ENCODE assay signal across 8 cellular contexts in the genomic region with DNA sequence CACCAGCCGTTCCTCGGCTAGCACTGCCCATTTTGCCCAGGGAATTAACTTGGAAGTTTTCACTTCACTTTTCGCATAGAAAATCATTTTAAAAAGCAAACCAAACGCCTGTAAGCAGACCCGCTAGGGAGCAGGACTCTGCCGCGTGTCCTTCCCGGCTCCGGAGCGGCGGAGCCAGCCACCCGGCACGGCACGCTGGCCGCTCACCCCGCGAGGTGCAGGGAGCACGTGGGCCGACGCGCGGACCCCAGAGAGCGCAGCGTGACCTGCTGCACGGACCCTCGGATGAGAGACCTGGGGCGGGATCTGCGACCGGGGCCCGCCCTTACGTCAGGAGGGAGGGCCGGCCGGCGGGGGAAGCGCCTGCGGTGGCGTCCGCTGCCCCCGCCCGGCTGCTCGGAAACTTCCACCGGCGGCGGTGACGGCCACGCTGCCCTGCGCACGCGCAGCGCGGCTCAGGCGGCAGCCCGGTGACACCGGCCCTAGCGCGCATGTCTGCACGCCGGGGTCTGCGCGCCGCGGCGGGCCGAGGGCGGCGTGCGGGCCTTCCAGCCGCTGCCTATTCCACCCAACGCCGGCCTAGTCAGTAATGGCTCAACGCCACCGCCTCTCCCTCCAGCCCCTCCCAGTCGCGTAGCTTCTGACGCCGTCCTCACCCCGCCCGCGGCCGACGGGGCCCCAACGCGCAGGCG. TPM values are rescaled to one million over a fixed set of nuclear protein-coding genes. Genes with fewer than 3 reads are reported as not detected.
DNase-seq lines count a peak whose midpoint lies in the region; ATAC-seq, FAIRE-seq and TF ChIP-seq lines count a peak whose summit lies in the region.

No MANE protein-coding gene starts in this region.

- peaks cover 17% of the 10 kb centered on the region for H3K4me1 ChIP-seq in keratinocyte (ENCODE audit: control insufficient read depth, extremely low read depth, insufficient read depth, low read length)

- H3K27me3 Mint-ChIP-seq in activated B cell treated with CpG ODN at 0.5 μM for 24 hours = no peaks in the 10 kb centered on the region

- CTCF ChIA-PET in AG04449 (lab: Yijun Ruan, JAX) = no interaction called here
- CTCF ChIA-PET in activated B cell treated with CpG ODN at 0.5 μM for 24 hours (lab: Charles Lee) = interaction anchor here (2.1 kb wide), 1 partner anchor 80 kb away, joined by 6 read pairs; the partner anchor contains the start of gene NSUN2

- no peaks in the 10 kb centered on the region for H3K9me3 ChIP-seq in keratinocyte (ENCODE audit: control insufficient read depth, low read depth, low read length)

- H3K4me3 Mint-ChIP-seq in activated B cell treated with CpG ODN at 0.5 μM for 24 hours = peak overlapping the region; percentile 89

- H3K4me2 ChIP-seq in keratinocyte (ENCODE audit: control insufficient read depth, extremely low read depth, insufficient read depth, low read depth, low read length) = peak overlapping the region; percentile 93

- peak; percentile 67 for DNase-seq in AG04449 (ENCODE audit: low read depth, low spot score)
- DNase-seq in NCI-H2227 (lab: John Stamatoyannopoulos, UW; ENCODE audit: unreplicated experiment) = peak; percentile 99
- DNase-seq in activated B cell treated with CpG ODN at 0.5 μM for 24 hours = peak; percentile 98
- peak; percentile 62 to 98 (median 93) for DNase-seq in caudate nucleus (lab: John Stamatoyannopoulos, UW)
- DNase-seq in keratinocyte (ENCODE audit: low read depth, low spot score) = peak; percentile 52
- DNase-seq in stimulated activated CD4-positive, alpha-beta T cell treated with anti-CD3 and anti-CD28 coated beads, Interleukin-12 subunit alpha, Interleukin-12 subunit beta, amount 100 ng/mL, for 24 hours (ENCODE audit: low read depth in 2 of 2) = peak; percentile 91 to 96

- H3K79me2 ChIP-seq in keratinocyte (ENCODE audit: control insufficient read depth, insufficient read depth, low read length) = peaks cover 37% of the 10 kb centered on the region

- peaks cover 2 to 12% of the 10 kb centered on the region in 2 experiments for H3K36me3 ChIP-seq in keratinocyte (ENCODE audit: control insufficient read depth in 2 of 2, extremely low read depth in 1 of 2, insufficient read depth in 2 of 2, low read length in 2 of 2)

- peak overlapping the region; percentile 92 for H3K27ac Mint-ChIP-seq in activated B cell treated with CpG ODN at 0.5 μM for 24 hours

- peaks cover 38% of the 10 kb centered on the region for H3K4me1 Mint-ChIP-seq in activated B cell treated with CpG ODN at 0.5 μM for 24 hours

- peaks cover 20% of the 10 kb centered on the region for H4K20me1 ChIP-seq in keratinocyte (ENCODE audit: control insufficient read depth, extremely low read depth, insufficient read depth, low read length)

- dilution Hi-C loops in keratinocyte (cut with MboI; ENCODE audit: extremely low pct_ligation_motif_present, low sequenced_read_pairs) = no loop called here

- intact Hi-C loops in activated B cell treated with CpG ODN at 0.5 μM for 24 hours (cut with micrococcal nuclease) = loop anchor here (1.0 to 10.0 kb wide), 9 partner anchors 16 to 1218 kb away; partner anchors contain the start of genes FASTKD3, MED10, MTRR and NSUN2

- no peak for TF ChIP-seq CTCF in AG04449 (IDR thresholded peaks at IDR 0.05; ENCODE audit: insufficient read depth, low read length, missing control alignments)
- no peak for TF ChIP-seq CTCF in activated B cell treated with CpG ODN at 0.5 μM for 24 hours (IDR thresholded peaks at IDR 0.05)
- TF ChIP-seq CTCF in keratinocyte (optimal IDR thresholded peaks at IDR 0.05 in 1 of 3, IDR thresholded peaks at IDR 0.05 in 1 of 3, conservative IDR thresholded peaks at IDR 0.05 in 1 of 3; ENCODE audit: extremely low read depth in 1 of 3, insufficient read depth in 2 of 3, low read length in 3 of 3) = peak in 1 of 3 experiments; percentile 32

- H3K27ac ChIP-seq in caudate nucleus (ENCODE audit: low read depth, low read length) (peak overlapping the region; percentile 97), keratinocyte (ENCODE audit: control insufficient read depth, insufficient read depth, low read length) (peak overlapping the region; percentile 85)

- peaks cover 8% of the 10 kb centered on the region for H3K36me3 Mint-ChIP-seq in activated B cell treated with CpG ODN at 0.5 μM for 24 hours (ENCODE audit: low read depth)

- FAIRE-seq in keratinocyte (lab: Jason Lieb, UNC) = no peak

- H3K9me3 Mint-ChIP-seq in activated B cell treated with CpG ODN at 0.5 μM for 24 hours = no peaks in the 10 kb centered on the region

- H2AFZ ChIP-seq in keratinocyte (ENCODE audit: control insufficient read depth, low read length) = peak overlapping the region; percentile 90

- no peaks in the 10 kb centered on the region for H3K27me3 ChIP-seq in keratinocyte (ENCODE audit: control insufficient read depth, extremely low read depth, insufficient read depth, low read length)

- H3K9me1 ChIP-seq in keratinocyte (ENCODE audit: control insufficient read depth, extremely low read depth, insufficient read depth, low read length) = peaks cover 3% of the 10 kb centered on the region

- ATAC-seq in GM18907 (IDR thresholded peaks at IDR 0.05; ENCODE audit: unreplicated experiment) (peak; percentile 73), HG03135 (IDR thresholded peaks at IDR 0.05; ENCODE audit: unreplicated experiment) (peak; percentile 64), activated B cell treated with CpG ODN at 0.5 μM for 24 hours (ENCODE audit: low read depth) (peak; percentile 79)

- POLR2A ChIA-PET in AG04449 (lab: Yijun Ruan, JAX) = interaction anchor here (1.2 to 2.4 kb wide), 3 partner anchors 20 to 79 kb away, joined by 3 to 14 read pairs (median 5); partner anchors contain the start of genes NSUN2 and SRD5A1
- POLR2A ChIA-PET in activated B cell treated with CpG ODN at 0.5 μM for 24 hours (lab: Charles Lee) = interaction anchor here (0.6 to 3.3 kb wide), 16 partner anchors 9 to 1290 kb away, joined by 3 to 44 read pairs (median 5); partner anchors contain the start of genes ICE1, MED10, NSUN2 and SRD5A1

- H3K9ac ChIP-seq in keratinocyte (ENCODE audit: control insufficient read depth, extremely low read depth, insufficient read depth, low read length) = peak overlapping the region; percentile 89

- H3K4me3 ChIP-seq in AG04449 (ENCODE audit: low read depth, low read length) (peak overlapping the region; percentile 76), keratinocyte (ENCODE audit: control insufficient read depth in 2 of 3, extremely low read depth in 1 of 3, insufficient read depth in 2 of 3, low read depth in 1 of 3, low read length in 3 of 3) (peak overlapping the region; percentile 63 to 82 (median 79))

RNA-seq across cellular contexts. Expression of gene TENT4A, which starts 0.5 kb away (rescaled TPM):
- total RNA-seq in activated B cell treated with CpG ODN at 0.5 μM for 24 hours = 42.4 and 51.2 TPM in 2 replicates
- 4.0 to 5.9 TPM (median 4.2 TPM) in 3 replicates for polyA plus RNA-seq in keratinocyte
- polyA plus RNA-seq in keratinocyte (2011; ENCODE audit: low read depth) = 8.0 TPM
- polyA plus RNA-seq in keratinocyte (2011; cell fraction: cytosol; rRNA removed) = 3.8 and 3.9 TPM in 2 replicates
- polyA plus RNA-seq in keratinocyte (2011; cell fraction: nucleus; rRNA removed) = 29.5 and 32.6 TPM in 2 replicates
- 10.0 and 10.2 TPM in 2 replicates for polyA plus RNA-seq in keratinocyte (2012; ENCODE audit: low replicate concordance)
- 6.8 to 15.8 TPM (median 15.5 TPM) in 3 replicates for polyA minus RNA-seq in keratinocyte
- 3.8 TPM for polyA minus RNA-seq in keratinocyte (2011; cell fraction: cytosol; rRNA and poly(A)+ RNA removed)
- polyA minus RNA-seq in keratinocyte (2011; cell fraction: nucleus; rRNA and poly(A)+ RNA removed) = 13.0 and 21.1 TPM in 2 replicates

Comparison
In these comparisons a context has a peak if more than half of its experiments do, and no peak if none do; other contexts are left out.
1. Peak in every context shown above with its lines: DNase-seq, ATAC-seq, H3K4me3 ChIP-seq and H3K27ac ChIP-seq.